Comparison of ENCODE assay signal across 1 cellular context in genomic region chr2:10814142-10814541, GRCh38.
TF ChIP-seq lines count a peak whose summit lies in the region.

No MANE protein-coding gene starts in this region.

TF ChIP-seq in WTC11, 78 proteins besides CTCF, POLR2A, EP300 and RAD21 (continued from another document):
- no peak for TF ChIP-seq ELF4 (CRISPR knock-in tag; IDR thresholded peaks at IDR 0.05; ENCODE audit: low read depth)
- TF ChIP-seq ATF6 (CRISPR knock-in tag; IDR thresholded peaks at IDR 0.05): no peak
